8 cellular contexts compared by ENCODE assay signal in genomic region chr5:141636106-141636412, GRCh38. TPM values are rescaled to one million over a fixed set of nuclear protein-coding genes. Genes with fewer than 3 reads are reported as not detected.
DNase-seq lines count a peak whose midpoint lies in the region; ATAC-seq, FAIRE-seq and TF ChIP-seq lines count a peak whose summit lies in the region.

No MANE protein-coding gene starts in this region.

- no peak for TF ChIP-seq EP300 in esophagus muscularis mucosa (IDR thresholded peaks at IDR 0.05)

- H3K4me3 ChIP-seq in DND-41 (ENCODE audit: low read depth in 1 of 2, low read length in 2 of 2) (peak overlapping the region; percentile 82 to 98), Panc1 (ENCODE audit: low read depth in 2 of 2, low read length in 2 of 2) (peak overlapping the region; percentile 84 to 89), esophagus muscularis mucosa (peak overlapping the region; percentile 74 to 99 (median 76)), pancreas (peak overlapping the region; percentile 53 to 90 (median 66))

- no peak for ATAC-seq in DND-41 (ENCODE audit: insufficient read depth, low read depth)
- ATAC-seq in Panc1: no peak; the same call in 1 of the 2 replicates
- ATAC-seq in pancreas: peak in 3 of 4 donors; percentile 2 to 5 (median 3)

- DNase-seq in DND-41 (no peak), Panc1 (ENCODE audit: low read depth, low spot score) (no peak), esophagus muscularis mucosa (ENCODE audit: extremely low spot score) (no peak), pancreas (no peak), UCSD-AML1 (lab: John Stamatoyannopoulos, UW; ENCODE audit: unreplicated experiment) (no peak), hypothalamus (lab: John Stamatoyannopoulos, UW) (no peak), NAMALWA (ENCODE audit: low spot score) (no peak), glomerular visceral epithelial cell (ENCODE audit: extremely low spot score) (no peak)

- H3K27ac ChIP-seq in DND-41 (ENCODE audit: low read length) (peak overlapping the region; percentile 89), Panc1 (ENCODE audit: low read length) (peak overlapping the region; percentile 87), esophagus muscularis mucosa (replicated peaks in 1 of 4) (peak overlapping the region; percentile 78 to 81 (median 78)), pancreas (peak overlapping the region in 2 of 4 donors; percentile 5 to 56)

- H3K27me3 ChIP-seq in DND-41 (ENCODE audit: insufficient read depth, low read length, poor library complexity) (no peaks in the 10 kb centered on the region), Panc1 (ENCODE audit: control insufficient read depth, insufficient read depth, low read length) (no peaks in the 10 kb centered on the region), esophagus muscularis mucosa (peaks cover 0 to 9% (median 0%) of the 10 kb centered on the region in 4 donors), pancreas (no peaks in the 10 kb centered on the region)

- H4K20me1 ChIP-seq in DND-41 (ENCODE audit: insufficient read depth, low read length): peaks cover 25% of the 10 kb centered on the region

- H3K36me3 ChIP-seq in DND-41 (ENCODE audit: insufficient read depth, low read length) (peaks cover 25% of the 10 kb centered on the region), Panc1 (ENCODE audit: control insufficient read depth, insufficient read depth, low read length) (no peaks in the 10 kb centered on the region; the same call in none of the 2 replicates), esophagus muscularis mucosa (peaks cover 0 to 19% (median 4%) of the 10 kb centered on the region in 4 donors), pancreas (no peaks in the 10 kb centered on the region)

- peaks cover 51% of the 10 kb centered on the region for H3K79me2 ChIP-seq in DND-41 (ENCODE audit: insufficient read depth, low read length)

- H2AFZ ChIP-seq in DND-41 (ENCODE audit: low read depth, low read length): peak overlapping the region; percentile 99

- TF ChIP-seq CTCF in DND-41 (IDR thresholded peaks at IDR 0.05; ENCODE audit: borderline replicate concordance, extremely low read depth, low read length, poor library complexity, severe bottlenecking) (no peak), Panc1 (IDR thresholded peaks at IDR 0.05) (no peak), esophagus muscularis mucosa (IDR thresholded peaks at IDR 0.05) (no peak), pancreas (IDR thresholded peaks at IDR 0.05) (no peak)

- BruUV-seq in Panc1 (replicated peaks; lab: Mats Ljungman, UMichigan): no TSS peak

- WGBS in esophagus muscularis mucosa: 8% methylated on average over 4 of the region's 4 CpGs
- 1 to 3% methylated on average over 4 of the region's 4 CpGs for WGBS in pancreas, 2 donors

- in situ Hi-C loops in Panc1 (cut with HindIII; ENCODE audit: low pct_unique_long_range_greater_than_20kb, low sequenced_read_pairs): no loop called here

- POLR2A ChIA-PET in Panc1 (lab: Charles Lee): no interaction called here

- CTCF ChIA-PET in Panc1 (lab: Charles Lee): interaction anchor here (1.3 kb wide), 1 partner anchor 44 kb away, joined by 6 read pairs; no protein-coding TSS in a partner anchor

- H3K9me3 ChIP-seq in DND-41 (ENCODE audit: insufficient read depth, low read length, severe bottlenecking): no peaks in the 10 kb centered on the region
- no peaks in the 10 kb centered on the region for H3K9me3 ChIP-seq in Panc1 (ENCODE audit: control insufficient read depth, insufficient read depth, low read depth, low read length)
- peaks cover 0 to 3% (median 0%) of the 10 kb centered on the region in 4 donors for H3K9me3 ChIP-seq in esophagus muscularis mucosa
- no peaks in the 10 kb centered on the region for H3K9me3 ChIP-seq in pancreas

- H3K4me1 ChIP-seq in DND-41 (ENCODE audit: insufficient read depth, low read length): peaks cover 43% of the 10 kb centered on the region
- peaks cover 8% of the 10 kb centered on the region; the same call in 1 of the 2 replicates for H3K4me1 ChIP-seq in Panc1 (ENCODE audit: control insufficient read depth, insufficient read depth, low read length)
- peaks cover 28 to 57% (median 39%) of the 10 kb centered on the region in 4 donors for H3K4me1 ChIP-seq in esophagus muscularis mucosa
- H3K4me1 ChIP-seq in pancreas: peaks cover 8 to 17% (median 9%) of the 10 kb centered on the region in 3 donors

- H3K9ac ChIP-seq in DND-41 (ENCODE audit: low read depth, low read length): peak overlapping the region; percentile 87

- intact Hi-C loops in Panc1 (cut with micrococcal nuclease; ENCODE audit: unreplicated experiment) (no loop called here), esophagus muscularis mucosa (cut with DNase I) (no loop called here), pancreas (cut with DNase I) (no loop called here)

- peak overlapping the region; percentile 100 for H3K4me2 ChIP-seq in DND-41 (ENCODE audit: insufficient read depth, low read length)

- no peak for FAIRE-seq in pancreas (lab: Jason Lieb, UNC)

- TF ChIP-seq POLR2A in esophagus muscularis mucosa (IDR thresholded peaks at IDR 0.05; ENCODE audit: low read depth): no peak

RNA-seq across cellular contexts. Expression of gene HDAC3, which starts 0.6 kb away (rescaled TPM):
- total RNA-seq in Panc1 (2021; ENCODE audit: unreplicated experiment): 75.5 TPM
- polyA plus RNA-seq in Panc1 (2012; ENCODE audit: insufficient read length): 69.6 TPM
- 10 to 100 TPM; 30.3 to 54.4 (median 44.3) TPM for total RNA-seq in esophagus muscularis mucosa
- 10 to 100 TPM; 17.8 to 28.5 (median 26.0) TPM for total RNA-seq in pancreas
- 10 to 100 TPM; 30.5 to 68.9 TPM for polyA plus RNA-seq in pancreas

RNA-seq across cellular contexts. Expression of gene RELL2, which starts 0.7 kb away (rescaled TPM):
- total RNA-seq in Panc1 (2021; ENCODE audit: unreplicated experiment): 13.3 TPM
- polyA plus RNA-seq in Panc1 (2012; ENCODE audit: insufficient read length): 18.5 TPM
- total RNA-seq in esophagus muscularis mucosa: 1 to 10 TPM; 1.2 to 5.1 (median 2.6) TPM
- 1 to 10 TPM in 3 of 6 donors, under 1 TPM in 3; 0.67 to 2.2 (median 1.1) TPM for total RNA-seq in pancreas
- 1 to 10 TPM; 7.1 to 9.0 TPM for polyA plus RNA-seq in pancreas

RNA-seq across cellular contexts. Expression of gene FCHSD1, which starts 15.2 kb away (rescaled TPM):
- 32.8 TPM for total RNA-seq in Panc1 (2021; ENCODE audit: unreplicated experiment)
- 30.6 TPM for polyA plus RNA-seq in Panc1 (2012; ENCODE audit: insufficient read length)
- 10 to 100 TPM; 10.4 to 21.8 (median 12.9) TPM for total RNA-seq in esophagus muscularis mucosa
- 10 to 100 TPM in 1 of 6 donors, 1 to 10 TPM in 5; 4.8 to 18.3 (median 7.7) TPM for total RNA-seq in pancreas
- polyA plus RNA-seq in pancreas: 10 to 100 TPM; 20.0 to 22.4 TPM

RNA-seq across cellular contexts. Expression of gene DIAPH1, which starts 17.3 kb away (rescaled TPM):
- 155 TPM for total RNA-seq in Panc1 (2021; ENCODE audit: unreplicated experiment)
- 70.5 TPM for polyA plus RNA-seq in Panc1 (2012; ENCODE audit: insufficient read length)
- 10 to 100 TPM; 34.1 to 53.0 (median 45.9) TPM for total RNA-seq in esophagus muscularis mucosa
- total RNA-seq in pancreas: 10 to 100 TPM; 41.1 to 72.7 (median 61.0) TPM
- 10 to 100 TPM; 28.9 to 41.2 TPM for polyA plus RNA-seq in pancreas

RNA-seq across cellular contexts. Expression of gene ARAP3, which starts 46.0 kb away (rescaled TPM):
- total RNA-seq in Panc1 (2021; ENCODE audit: unreplicated experiment): 2.5 TPM
- polyA plus RNA-seq in Panc1 (2012; ENCODE audit: insufficient read length): 3.3 TPM
- total RNA-seq in esophagus muscularis mucosa: 1 to 10 TPM; 4.1 to 9.2 (median 7.6) TPM
- 1 to 10 TPM; 1.2 to 4.9 (median 1.8) TPM for total RNA-seq in pancreas
- polyA plus RNA-seq in pancreas: 10 to 100 TPM in 1 of 2 donors, 1 to 10 TPM in 1; 6.2 to 11.9 TPM

Comparison
In these comparisons a context has a peak if more than half of its experiments do, and no peak if none do; other contexts are left out.
1. ATAC-seq: peak in pancreas (3 of 4); none in DND-41 (single experiment) and Panc1 (single experiment).
2. Peak in every context shown above with its lines, with median percentiles within 50 percentile points of each other: H3K4me3 ChIP-seq.